21 cellular contexts compared by ENCODE assay signal in genomic region chrX:42616981-42617380, GRCh38.
DNase-seq lines count a peak whose midpoint lies in the region; ATAC-seq, FAIRE-seq and TF ChIP-seq lines count a peak whose summit lies in the region.
"Had no signal": no experiment of that assay in that cellular context is flagged by ENCODE, and none has a peak within 500 bp of the region (broad histone marks: within the 10 kb centered on the region; RNA-seq: fewer than 3 reads in every experiment).

No MANE protein-coding gene starts in this region.

- no peak overlapping the region for H3K4me2 ChIP-seq in astrocyte (ENCODE audit: low read length)

- H3K9me3 ChIP-seq in astrocyte (ENCODE audit: insufficient read depth, low read depth, low read length): no peaks in the 10 kb centered on the region
- H3K9me3 ChIP-seq: BE2C, HAP-1, SJCRH30 had no signal

- ATAC-seq in GM18498 (IDR thresholded peaks at IDR 0.05; ENCODE audit: unreplicated experiment): peak; percentile 55
- peak; percentile 81 for ATAC-seq in GM21390 (IDR thresholded peaks at IDR 0.05; ENCODE audit: unreplicated experiment)
- peak; percentile 54 for ATAC-seq in HG02885 (IDR thresholded peaks at IDR 0.05; ENCODE audit: poor library complexity, unreplicated experiment)
- no peak for ATAC-seq in GM18870 (IDR thresholded peaks at IDR 0.05; ENCODE audit: unreplicated experiment)
- ATAC-seq: HepG2 had no signal

- no peak overlapping the region for H3K4me3 Mint-ChIP-seq in astrocyte (ENCODE audit: unreplicated experiment)
- H3K4me3 Mint-ChIP-seq: T-helper 1 cell treated with Interleukin-12 subunit alpha and Interleukin-12 subunit beta and Interleukin-4 antibody, amounts not matched to agents 30 μg/mL and 1 μg/mL, for 36 hours had no signal

- no peak overlapping the region for H2AFZ ChIP-seq in astrocyte (ENCODE audit: low read depth, low read length)

- H3K4me3 ChIP-seq in astrocyte (ENCODE audit: insufficient read depth, low read depth, low read length): no peak overlapping the region
- H3K4me3 ChIP-seq: HAP-1, SJCRH30 had no signal

- peak; percentile 55 for FAIRE-seq in astrocyte (lab: Jason Lieb, UNC)
- FAIRE-seq: HepG2 had no signal

- no peaks in the 10 kb centered on the region for H3K36me3 ChIP-seq in astrocyte (ENCODE audit: insufficient read depth, low read length)
- H3K36me3 ChIP-seq: BE2C, HAP-1, SJCRH30 had no signal

- TF ChIP-seq CTCF in astrocyte (IDR thresholded peaks at IDR 0.05; ENCODE audit: insufficient read depth, low read depth, low read length): no peak

- H3K9me3 Mint-ChIP-seq in astrocyte (ENCODE audit: unreplicated experiment): no peaks in the 10 kb centered on the region
- H3K9me3 Mint-ChIP-seq: T-helper 1 cell treated with Interleukin-12 subunit alpha and Interleukin-12 subunit beta and Interleukin-4 antibody, amounts not matched to agents 30 μg/mL and 1 μg/mL, for 36 hours had no signal

- H3K27me3 ChIP-seq in astrocyte (ENCODE audit: insufficient read depth, low read length): no peaks in the 10 kb centered on the region
- H3K27me3 ChIP-seq: BE2C, SJCRH30 had no signal

- H3K27me3 Mint-ChIP-seq in astrocyte (ENCODE audit: low read depth, unreplicated experiment): no peaks in the 10 kb centered on the region
- H3K27me3 Mint-ChIP-seq: CD4-positive, CD25-positive, alpha-beta regulatory T cell had no signal

- H3K79me2 ChIP-seq in astrocyte (ENCODE audit: insufficient read depth, low read length): no peaks in the 10 kb centered on the region

- H3K27ac Mint-ChIP-seq in astrocyte (ENCODE audit: unreplicated experiment): no peak overlapping the region
- H3K27ac Mint-ChIP-seq: CD4-positive, CD25-positive, alpha-beta regulatory T cell; T-helper 1 cell treated with Interleukin-12 subunit alpha and Interleukin-12 subunit beta and Interleukin-4 antibody, amounts not matched to agents 30 μg/mL and 1 μg/mL, for 36 hours had no signal

- DNase-seq in astrocyte (ENCODE audit: low read depth) (no peak), AG08396 (ENCODE audit: low spot score) (no peak), NCI-H128 (lab: John Stamatoyannopoulos, UW; ENCODE audit: unreplicated experiment) (no peak), T-helper 2 cell (no peak)
- DNase-seq: BE2C; CD4-positive, CD25-positive, alpha-beta regulatory T cell; COR-L47; DMS 273 treated with DMSO at 0.1 percent for 48 hours; DND-41; KBM-7; NCI-H1417; NCI-H1930; NCI-H526; SJCRH30 had no signal

- H3K4me1 Mint-ChIP-seq in astrocyte (ENCODE audit: low read depth, unreplicated experiment): no peaks in the 10 kb centered on the region

- no peak overlapping the region for H3K27ac ChIP-seq in astrocyte (ENCODE audit: low read depth, low read length)
- H3K27ac ChIP-seq: SJCRH30 had no signal

- H3K4me1 ChIP-seq in astrocyte (ENCODE audit: insufficient read depth, low read length): no peaks in the 10 kb centered on the region
- H3K4me1 ChIP-seq: BE2C, SJCRH30 had no signal

- no peaks in the 10 kb centered on the region for H4K20me1 ChIP-seq in astrocyte (ENCODE audit: insufficient read depth, low read length)

- no peak overlapping the region for H3K9ac ChIP-seq in astrocyte (ENCODE audit: low read length)

- H3K36me3 Mint-ChIP-seq in astrocyte (ENCODE audit: low read depth, unreplicated experiment): no peaks in the 10 kb centered on the region
